1 cellular context compared by ENCODE assay signal in the genomic region with DNA sequence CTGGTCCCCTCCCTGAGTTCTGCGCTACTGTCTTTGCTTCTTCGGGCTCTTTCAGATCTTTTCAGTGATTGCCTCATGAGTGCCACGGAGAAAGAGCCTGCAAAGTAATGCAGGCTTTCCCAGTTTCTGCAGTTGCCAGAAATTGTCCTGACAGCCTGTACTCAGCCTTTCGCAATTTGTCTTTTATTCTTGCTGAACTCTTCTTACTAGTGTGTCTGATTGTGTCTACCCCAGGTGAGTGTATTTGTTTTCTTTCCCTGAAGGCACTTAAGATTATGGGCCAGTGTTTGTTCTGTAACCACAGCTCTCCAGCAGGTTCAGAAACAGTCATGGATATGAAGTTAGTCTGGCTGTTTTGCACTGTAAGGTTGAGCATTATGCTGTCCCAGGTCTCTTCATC.
A peak's percentile ranks its signal among the peaks of the same experiment; 100 is the strongest.
TF ChIP-seq lines count a peak whose summit lies in the region.

No MANE protein-coding gene starts in this region.

TF ChIP-seq in HEK293, 187 proteins besides CTCF, POLR2A, EP300 and RAD21 (continued from another document):
- TF ChIP-seq, protein P1, sequence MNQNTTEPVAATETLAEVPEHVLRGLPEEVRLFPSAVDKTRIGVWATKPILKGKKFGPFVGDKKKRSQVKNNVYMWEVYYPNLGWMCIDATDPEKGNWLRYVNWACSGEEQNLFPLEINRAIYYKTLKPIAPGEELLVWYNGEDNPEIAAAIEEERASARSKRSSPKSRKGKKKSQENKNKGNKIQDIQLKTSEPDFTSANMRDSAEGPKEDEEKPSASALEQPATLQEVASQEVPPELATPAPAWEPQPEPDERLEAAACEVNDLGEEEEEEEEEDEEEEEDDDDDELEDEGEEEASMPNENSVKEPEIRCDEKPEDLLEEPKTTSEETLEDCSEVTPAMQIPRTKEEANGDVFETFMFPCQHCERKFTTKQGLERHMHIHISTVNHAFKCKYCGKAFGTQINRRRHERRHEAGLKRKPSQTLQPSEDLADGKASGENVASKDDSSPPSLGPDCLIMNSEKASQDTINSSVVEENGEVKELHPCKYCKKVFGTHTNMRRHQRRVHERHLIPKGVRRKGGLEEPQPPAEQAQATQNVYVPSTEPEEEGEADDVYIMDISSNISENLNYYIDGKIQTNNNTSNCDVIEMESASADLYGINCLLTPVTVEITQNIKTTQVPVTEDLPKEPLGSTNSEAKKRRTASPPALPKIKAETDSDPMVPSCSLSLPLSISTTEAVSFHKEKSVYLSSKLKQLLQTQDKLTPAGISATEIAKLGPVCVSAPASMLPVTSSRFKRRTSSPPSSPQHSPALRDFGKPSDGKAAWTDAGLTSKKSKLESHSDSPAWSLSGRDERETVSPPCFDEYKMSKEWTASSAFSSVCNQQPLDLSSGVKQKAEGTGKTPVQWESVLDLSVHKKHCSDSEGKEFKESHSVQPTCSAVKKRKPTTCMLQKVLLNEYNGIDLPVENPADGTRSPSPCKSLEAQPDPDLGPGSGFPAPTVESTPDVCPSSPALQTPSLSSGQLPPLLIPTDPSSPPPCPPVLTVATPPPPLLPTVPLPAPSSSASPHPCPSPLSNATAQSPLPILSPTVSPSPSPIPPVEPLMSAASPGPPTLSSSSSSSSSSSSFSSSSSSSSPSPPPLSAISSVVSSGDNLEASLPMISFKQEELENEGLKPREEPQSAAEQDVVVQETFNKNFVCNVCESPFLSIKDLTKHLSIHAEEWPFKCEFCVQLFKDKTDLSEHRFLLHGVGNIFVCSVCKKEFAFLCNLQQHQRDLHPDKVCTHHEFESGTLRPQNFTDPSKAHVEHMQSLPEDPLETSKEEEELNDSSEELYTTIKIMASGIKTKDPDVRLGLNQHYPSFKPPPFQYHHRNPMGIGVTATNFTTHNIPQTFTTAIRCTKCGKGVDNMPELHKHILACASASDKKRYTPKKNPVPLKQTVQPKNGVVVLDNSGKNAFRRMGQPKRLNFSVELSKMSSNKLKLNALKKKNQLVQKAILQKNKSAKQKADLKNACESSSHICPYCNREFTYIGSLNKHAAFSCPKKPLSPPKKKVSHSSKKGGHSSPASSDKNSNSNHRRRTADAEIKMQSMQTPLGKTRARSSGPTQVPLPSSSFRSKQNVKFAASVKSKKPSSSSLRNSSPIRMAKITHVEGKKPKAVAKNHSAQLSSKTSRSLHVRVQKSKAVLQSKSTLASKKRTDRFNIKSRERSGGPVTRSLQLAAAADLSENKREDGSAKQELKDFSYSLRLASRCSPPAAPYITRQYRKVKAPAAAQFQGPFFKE (tag by site-specific recombination; IDR thresholded peaks at IDR 0.05; ENCODE audit: borderline replicate concordance), result no peak
- TF ChIP-seq ZNF843 (tag by site-specific recombination; IDR thresholded peaks at IDR 0.05) (peak; percentile 15; the same call in 1 of the 2 replicates), ZNF184 (tag by site-specific recombination; IDR thresholded peaks at IDR 0.05) (no peak), ZNF146 (tag by site-specific recombination; IDR thresholded peaks at IDR 0.05) (no peak), RBAK (tag by site-specific recombination; IDR thresholded peaks at IDR 0.05) (no peak), ZNF600 (tag by site-specific recombination; IDR thresholded peaks at IDR 0.05) (peak; percentile 78), PRDM1 (tag by site-specific recombination; IDR thresholded peaks at IDR 0.05) (no peak), ZNF549 (tag by site-specific recombination; IDR thresholded peaks at IDR 0.05) (no peak), ZNF366 (tag by site-specific recombination; conservative IDR thresholded peaks at IDR 0.05) (no peak), ZNF16 (tag by site-specific recombination; IDR thresholded peaks at IDR 0.05; ENCODE audit: low read depth) (no peak), SP7 (tag by site-specific recombination; IDR thresholded peaks at IDR 0.05) (no peak), ZNF544 (tag by site-specific recombination; IDR thresholded peaks at IDR 0.05) (no peak), ZNF311 (tag by site-specific recombination; IDR thresholded peaks at IDR 0.05; ENCODE audit: borderline replicate concordance) (no peak), ZNF677 (tag by site-specific recombination; IDR thresholded peaks at IDR 0.05) (no peak), TRIM28 (IDR thresholded peaks at IDR 0.05; ENCODE audit: borderline replicate concordance, low read length) (no peak), ZNF335 (tag by site-specific recombination; conservative IDR thresholded peaks at IDR 0.05) (no peak), ZIC2 (tag by site-specific recombination; IDR thresholded peaks at IDR 0.05) (peak; percentile 36; the same call in 1 of the 2 replicates), ZNF624 (tag by site-specific recombination; IDR thresholded peaks at IDR 0.05) (no peak), ZNF560 (tag by site-specific recombination; IDR thresholded peaks at IDR 0.05; ENCODE audit: borderline replicate concordance) (no peak), ZNF529 (tag by site-specific recombination; IDR thresholded peaks at IDR 0.05; ENCODE audit: insufficient replicate concordance) (no peak), ZNF558 (tag by site-specific recombination; IDR thresholded peaks at IDR 0.05) (no peak), ZNF223 (tag by site-specific recombination; IDR thresholded peaks at IDR 0.05) (no peak), ZNF391 (tag by site-specific recombination; IDR thresholded peaks at IDR 0.05; ENCODE audit: borderline replicate concordance, low read depth) (no peak), ZNF596 (tag by site-specific recombination; IDR thresholded peaks at IDR 0.05) (no peak)
- TF ChIP-seq, protein P2, sequence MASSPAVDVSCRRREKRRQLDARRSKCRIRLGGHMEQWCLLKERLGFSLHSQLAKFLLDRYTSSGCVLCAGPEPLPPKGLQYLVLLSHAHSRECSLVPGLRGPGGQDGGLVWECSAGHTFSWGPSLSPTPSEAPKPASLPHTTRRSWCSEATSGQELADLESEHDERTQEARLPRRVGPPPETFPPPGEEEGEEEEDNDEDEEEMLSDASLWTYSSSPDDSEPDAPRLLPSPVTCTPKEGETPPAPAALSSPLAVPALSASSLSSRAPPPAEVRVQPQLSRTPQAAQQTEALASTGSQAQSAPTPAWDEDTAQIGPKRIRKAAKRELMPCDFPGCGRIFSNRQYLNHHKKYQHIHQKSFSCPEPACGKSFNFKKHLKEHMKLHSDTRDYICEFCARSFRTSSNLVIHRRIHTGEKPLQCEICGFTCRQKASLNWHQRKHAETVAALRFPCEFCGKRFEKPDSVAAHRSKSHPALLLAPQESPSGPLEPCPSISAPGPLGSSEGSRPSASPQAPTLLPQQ (tag by site-specific recombination; IDR thresholded peaks at IDR 0.05), result no peak
- TF ChIP-seq, protein P3, sequence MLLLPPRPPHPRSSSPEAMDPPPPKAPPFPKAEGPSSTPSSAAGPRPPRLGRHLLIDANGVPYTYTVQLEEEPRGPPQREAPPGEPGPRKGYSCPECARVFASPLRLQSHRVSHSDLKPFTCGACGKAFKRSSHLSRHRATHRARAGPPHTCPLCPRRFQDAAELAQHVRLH (tag by site-specific recombination; IDR thresholded peaks at IDR 0.05), result no peak
